ENCODE assay signal across 16 cellular contexts in genomic region chr17:48632579-48633265, GRCh38. TPM values are rescaled to one million over a fixed set of nuclear protein-coding genes. Genes with fewer than 3 reads are reported as not detected.
DNase-seq lines count a peak whose midpoint lies in the region; TF ChIP-seq lines count a peak whose summit lies in the region.
"Had no signal": no experiment of that assay in that cellular context is flagged by ENCODE, and none has a peak within 500 bp of the region (broad histone marks: within the 10 kb centered on the region; RNA-seq: fewer than 3 reads in every experiment).

No MANE protein-coding gene starts in this region.

- DNase-seq in activated naive CD4-positive, alpha-beta T cell treated with anti-CD3 and anti-CD28 coated beads, Interleukin-2, amount 10 ng/mL, durations not matched to agents 7 days and 5 days: no peak
- DNase-seq in activated naive CD4-positive, alpha-beta T cell treated with Interleukin-2 at 50 U/mL for 16 hours: no peak
- no peak for DNase-seq in activated T-helper 1 cell treated with anti-CD3 and anti-CD28 coated beads, Interleukin-12 subunit alpha, Interleukin-12 subunit beta, Interleukin-2, Interleukin-4 antibody, amounts not matched to agents 30 ng/mL and 10 ng/mL and 1 ng/mL, durations not matched to agents 14 hours and 24 hours and 36 hours (ENCODE audit: low spot score)
- DNase-seq in transverse colon (no peak), 8988T (no peak), AG08396 (ENCODE audit: low spot score) (no peak), ureter (ENCODE audit: low spot score) (no peak)
- DNase-seq: anterior cingulate cortex, GF-D8, mesenchymal stem cell, NCI-H2107, NCI-H748 treated with DMSO at 0.1 percent for 48 hours, SK-N-SH had no signal

- peak overlapping the region; percentile 16 for H3K4me3 Mint-ChIP-seq in activated naive CD4-positive, alpha-beta T cell treated with anti-CD3 and anti-CD28 coated beads, Interleukin-2, amount 10 ng/mL, durations not matched to agents 7 days and 5 days
- H3K4me3 Mint-ChIP-seq in activated T-helper 1 cell treated with anti-CD3 and anti-CD28 coated beads, Interleukin-12 subunit alpha, Interleukin-12 subunit beta, Interleukin-2, Interleukin-4 antibody, amounts not matched to agents 30 ng/mL and 10 ng/mL and 1 ng/mL, durations not matched to agents 14 hours and 24 hours and 36 hours: peak overlapping the region; percentile 50

- H3K4me3 ChIP-seq in mucosa of rectum (ENCODE audit: low read length in 2 of 2) (peak overlapping the region; percentile 64 to 70), transverse colon (peak overlapping the region in 3 of 4 donors; percentile 17 to 39 (median 27))
- H3K4me3 ChIP-seq: HAP-1 had no signal

- 41 to 45% methylated on average over 3 to 7 of the region's 7 CpGs for WGBS in transverse colon (ENCODE audit: low coverage in 1 of 2), 2 donors

- CTCF ChIA-PET in activated naive CD4-positive, alpha-beta T cell treated with anti-CD3 and anti-CD28 coated beads, Interleukin-2, amount 10 ng/mL, durations not matched to agents 7 days and 5 days (lab: Charles Lee): interaction anchor here (1.2 to 1.9 kb wide), 4 partner anchors 11 to 42 kb away, joined by 3 to 5 read pairs (median 4); no protein-coding TSS in a partner anchor

- H3K27ac Mint-ChIP-seq in activated naive CD4-positive, alpha-beta T cell treated with anti-CD3 and anti-CD28 coated beads, Interleukin-2, amount 10 ng/mL, durations not matched to agents 7 days and 5 days: no peak overlapping the region
- peak overlapping the region; percentile 66 for H3K27ac Mint-ChIP-seq in activated T-helper 1 cell treated with anti-CD3 and anti-CD28 coated beads, Interleukin-12 subunit alpha, Interleukin-12 subunit beta, Interleukin-2, Interleukin-4 antibody, amounts not matched to agents 30 ng/mL and 10 ng/mL and 1 ng/mL, durations not matched to agents 14 hours and 24 hours and 36 hours
- H3K27ac Mint-ChIP-seq: progenitor cell of endocrine pancreas had no signal

- H3K36me3 Mint-ChIP-seq in activated naive CD4-positive, alpha-beta T cell treated with anti-CD3 and anti-CD28 coated beads, Interleukin-2, amount 10 ng/mL, durations not matched to agents 7 days and 5 days: no peaks in the 10 kb centered on the region
- no peaks in the 10 kb centered on the region for H3K36me3 Mint-ChIP-seq in activated T-helper 1 cell treated with anti-CD3 and anti-CD28 coated beads, Interleukin-12 subunit alpha, Interleukin-12 subunit beta, Interleukin-2, Interleukin-4 antibody, amounts not matched to agents 30 ng/mL and 10 ng/mL and 1 ng/mL, durations not matched to agents 14 hours and 24 hours and 36 hours (ENCODE audit: low read depth)

- TF ChIP-seq POLR2A in transverse colon (IDR thresholded peaks at IDR 0.05): no peak

- no peaks in the 10 kb centered on the region for H3K9me3 Mint-ChIP-seq in activated naive CD4-positive, alpha-beta T cell treated with anti-CD3 and anti-CD28 coated beads, Interleukin-2, amount 10 ng/mL, durations not matched to agents 7 days and 5 days
- H3K9me3 Mint-ChIP-seq in activated T-helper 1 cell treated with anti-CD3 and anti-CD28 coated beads, Interleukin-12 subunit alpha, Interleukin-12 subunit beta, Interleukin-2, Interleukin-4 antibody, amounts not matched to agents 30 ng/mL and 10 ng/mL and 1 ng/mL, durations not matched to agents 14 hours and 24 hours and 36 hours: no peaks in the 10 kb centered on the region

- H3K27me3 Mint-ChIP-seq in activated naive CD4-positive, alpha-beta T cell treated with anti-CD3 and anti-CD28 coated beads, Interleukin-2, amount 10 ng/mL, durations not matched to agents 7 days and 5 days: peaks cover 100% of the 10 kb centered on the region
- H3K27me3 Mint-ChIP-seq in activated T-helper 1 cell treated with anti-CD3 and anti-CD28 coated beads, Interleukin-12 subunit alpha, Interleukin-12 subunit beta, Interleukin-2, Interleukin-4 antibody, amounts not matched to agents 30 ng/mL and 10 ng/mL and 1 ng/mL, durations not matched to agents 14 hours and 24 hours and 36 hours (ENCODE audit: insufficient read depth): peaks cover 89% of the 10 kb centered on the region

- H3K4me1 Mint-ChIP-seq in activated naive CD4-positive, alpha-beta T cell treated with anti-CD3 and anti-CD28 coated beads, Interleukin-2, amount 10 ng/mL, durations not matched to agents 7 days and 5 days: peaks cover 17% of the 10 kb centered on the region
- H3K4me1 Mint-ChIP-seq in activated T-helper 1 cell treated with anti-CD3 and anti-CD28 coated beads, Interleukin-12 subunit alpha, Interleukin-12 subunit beta, Interleukin-2, Interleukin-4 antibody, amounts not matched to agents 30 ng/mL and 10 ng/mL and 1 ng/mL, durations not matched to agents 14 hours and 24 hours and 36 hours (ENCODE audit: low read depth): peaks cover 10% of the 10 kb centered on the region

- H3K9ac ChIP-seq in mucosa of rectum (ENCODE audit: low read depth in 1 of 2, low read length in 2 of 2): peak overlapping the region; percentile 84 to 86
- H3K9ac ChIP-seq: SK-N-SH had no signal

- TF ChIP-seq EP300 in transverse colon (IDR thresholded peaks at IDR 0.05; ENCODE audit: low read depth): no peak

- no peak for TF ChIP-seq CTCF in transverse colon (IDR thresholded peaks at IDR 0.05)

- H3K27me3 ChIP-seq in mucosa of rectum (ENCODE audit: control insufficient read depth in 2 of 2, insufficient read depth in 2 of 2, low read length in 2 of 2) (peaks cover 20 to 51% of the 10 kb centered on the region in 2 donors), transverse colon (peaks cover 99% of the 10 kb centered on the region)

- H3K36me3 ChIP-seq in mucosa of rectum (ENCODE audit: control insufficient read depth in 2 of 2, insufficient read depth in 2 of 2, low read length in 2 of 2) (peaks cover 2 to 7% of the 10 kb centered on the region in 2 donors), transverse colon (no peaks in the 10 kb centered on the region)
- H3K36me3 ChIP-seq: HAP-1 had no signal

- H3K27ac ChIP-seq in mucosa of rectum (ENCODE audit: low read depth in 2 of 2, low read length in 2 of 2): peak overlapping the region; percentile 89
- peak overlapping the region; percentile 83 to 93 (median 88) for H3K27ac ChIP-seq in transverse colon

- in situ Hi-C loops in transverse colon (cut with MboI; ENCODE audit: low pct_ligation_motif_present in 1 of 4, low pct_unique_long_range_greater_than_20kb in 1 of 4, low sequenced_read_pairs in 3 of 4): no loop called here

- intact Hi-C loops in activated T-helper 1 cell treated with anti-CD3 and anti-CD28 coated beads, Interleukin-12 subunit alpha, Interleukin-12 subunit beta, Interleukin-2, Interleukin-4 antibody, amounts not matched to agents 30 ng/mL and 10 ng/mL and 1 ng/mL, durations not matched to agents 14 hours and 24 hours and 36 hours (cut with micrococcal nuclease): no loop called here
- intact Hi-C loops in transverse colon (cut with DNase I; ENCODE audit: low total_unique reads): no loop called here

- H3K9me3 ChIP-seq in mucosa of rectum (ENCODE audit: control insufficient read depth in 2 of 2, low read length in 2 of 2) (no peaks in the 10 kb centered on the region), transverse colon (no peaks in the 10 kb centered on the region)
- H3K9me3 ChIP-seq: HAP-1, SK-N-SH had no signal

- H3K4me1 ChIP-seq in mucosa of rectum (ENCODE audit: control insufficient read depth in 2 of 2, insufficient read depth in 2 of 2, low read length in 2 of 2) (peaks cover 58 to 81% of the 10 kb centered on the region in 2 donors), transverse colon (peaks cover 0 to 84% (median 66%) of the 10 kb centered on the region in 4 donors)

RNA-seq across cellular contexts. Expression of gene HOXB9, which starts 6.6 kb away (rescaled TPM):
- 0.27 and 0.39 TPM in 2 replicates for total RNA-seq in activated T-helper 1 cell treated with anti-CD3 and anti-CD28 coated beads, Interleukin-12 subunit alpha, Interleukin-12 subunit beta, Interleukin-2, Interleukin-4 antibody, amounts not matched to agents 30 ng/mL and 10 ng/mL and 1 ng/mL, durations not matched to agents 14 hours and 24 hours and 36 hours
- total RNA-seq in transverse colon (10 to 100 TPM; 19.8 to 54.3 (median 29.4) TPM), ureter (33.2 TPM)
- total RNA-seq: progenitor cell of endocrine pancreas had no signal

RNA-seq across cellular contexts. Expression of gene HOXB8, which starts 17.6 kb away (rescaled TPM):
- total RNA-seq in activated T-helper 1 cell treated with anti-CD3 and anti-CD28 coated beads, Interleukin-12 subunit alpha, Interleukin-12 subunit beta, Interleukin-2, Interleukin-4 antibody, amounts not matched to agents 30 ng/mL and 10 ng/mL and 1 ng/mL, durations not matched to agents 14 hours and 24 hours and 36 hours: not detected in 2 replicates
- total RNA-seq in transverse colon: 10 to 100 TPM in 2 of 4 donors, 1 to 10 TPM in 2; 1.8 to 21.3 (median 8.9) TPM
- total RNA-seq in ureter: 56.2 TPM

RNA-seq across cellular contexts. Expression of gene HOXB7, which starts 21.9 kb away (rescaled TPM):
- 0.49 and 0.51 TPM in 2 replicates for total RNA-seq in activated T-helper 1 cell treated with anti-CD3 and anti-CD28 coated beads, Interleukin-12 subunit alpha, Interleukin-12 subunit beta, Interleukin-2, Interleukin-4 antibody, amounts not matched to agents 30 ng/mL and 10 ng/mL and 1 ng/mL, durations not matched to agents 14 hours and 24 hours and 36 hours
- total RNA-seq in transverse colon (10 to 100 TPM in 3 of 4 donors, not detected in 1; 11.2 to 20.9 (median 16.7) TPM), ureter (28.9 TPM)

RNA-seq across cellular contexts. Expression of gene HOXB6, which starts 27.9 kb away (rescaled TPM):
- total RNA-seq in activated T-helper 1 cell treated with anti-CD3 and anti-CD28 coated beads, Interleukin-12 subunit alpha, Interleukin-12 subunit beta, Interleukin-2, Interleukin-4 antibody, amounts not matched to agents 30 ng/mL and 10 ng/mL and 1 ng/mL, durations not matched to agents 14 hours and 24 hours and 36 hours: 0.71 and 0.99 TPM in 2 replicates
- total RNA-seq in transverse colon: 10 to 100 TPM; 42.7 to 78.4 (median 62.5) TPM
- 111 TPM for total RNA-seq in ureter

RNA-seq across cellular contexts. Expression of gene HOXB5, which starts 39.1 kb away (rescaled TPM):
- total RNA-seq in activated T-helper 1 cell treated with anti-CD3 and anti-CD28 coated beads, Interleukin-12 subunit alpha, Interleukin-12 subunit beta, Interleukin-2, Interleukin-4 antibody, amounts not matched to agents 30 ng/mL and 10 ng/mL and 1 ng/mL, durations not matched to agents 14 hours and 24 hours and 36 hours: 0.10 TPM in 1 of 2 replicates, not detected in the other
- total RNA-seq in transverse colon (10 to 100 TPM; 10.5 to 35.4 (median 18.7) TPM), ureter (30.1 TPM)

Comparison
In these comparisons a context has a peak if more than half of its experiments do, and no peak if none do; other contexts are left out.
1. RNA of gene HOXB9, which starts 6.6 kb away (total RNA-seq): 33.2 TPM in ureter (single experiment) and 19.8 to 54.3 TPM in transverse colon; 0.27 to 0.39 TPM in activated T-helper 1 cell treated with anti-CD3 and anti-CD28 coated beads, Interleukin-12 subunit alpha, Interleukin-12 subunit beta, Interleukin-2, Interleukin-4 antibody, amounts not matched to agents 30 ng/mL and 10 ng/mL and 1 ng/mL, durations not matched to agents 14 hours and 24 hours and 36 hours; every median in the first group is over 10 times any median in the second.